Comparison of ENCODE assay signal across 9 cellular contexts in the genomic region with DNA sequence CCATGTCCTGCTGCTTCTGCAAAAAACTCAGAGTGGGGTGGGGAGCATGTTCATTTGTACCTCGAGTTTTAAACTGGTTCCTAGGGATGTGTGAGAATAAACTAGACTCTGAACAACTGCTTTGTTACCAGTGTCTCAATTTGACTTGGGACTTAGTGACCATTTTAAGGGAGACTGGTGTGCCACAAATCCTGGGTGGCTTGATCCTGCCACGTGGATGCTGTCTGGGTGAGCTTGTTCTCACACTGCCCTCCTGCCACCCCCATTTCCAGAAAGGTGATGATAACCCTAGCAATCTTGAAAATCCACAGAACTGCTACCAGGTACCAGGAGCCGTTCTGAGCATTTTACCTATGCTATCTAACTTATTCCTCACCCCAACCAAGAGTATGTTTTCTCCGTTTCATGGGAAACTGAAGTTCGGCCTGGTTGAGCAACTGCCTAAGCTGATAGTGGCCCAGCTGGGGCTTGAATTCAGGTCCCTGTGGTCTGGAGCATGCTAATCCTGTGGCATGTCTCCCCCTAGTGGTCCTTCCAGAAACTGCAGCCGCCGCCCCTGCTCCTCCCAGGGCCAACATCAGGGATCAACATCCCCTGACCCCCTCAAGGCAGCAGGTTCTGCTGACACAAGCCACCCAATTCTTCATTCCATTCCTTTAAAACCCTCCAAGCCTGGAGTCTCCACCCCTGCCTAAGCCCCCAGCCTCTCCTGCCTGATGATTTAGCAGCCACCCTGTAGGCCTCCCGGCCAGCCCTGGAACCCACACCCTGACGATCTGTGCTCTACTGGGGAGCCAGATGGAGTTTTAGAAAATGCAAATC. TPM values are rescaled to one million over a fixed set of nuclear protein-coding genes. Genes with fewer than 3 reads are reported as not detected.
DNase-seq lines count a peak whose midpoint lies in the region; ATAC-seq and TF ChIP-seq lines count a peak whose summit lies in the region.
"Had no signal": no experiment of that assay in that cellular context is flagged by ENCODE, and none has a peak within 500 bp of the region (broad histone marks: within the 10 kb centered on the region; RNA-seq: fewer than 3 reads in every experiment).

No MANE protein-coding gene starts in this region.

- TF ChIP-seq POLR2A in spleen (IDR thresholded peaks at IDR 0.05) = no peak

- H3K9me3 ChIP-seq in spleen = no peaks in the 10 kb centered on the region

- TF ChIP-seq CTCF in KMS-11 (conservative IDR thresholded peaks at IDR 0.05; ENCODE audit: low read depth, low read length) (peak; percentile 99), spleen (IDR thresholded peaks at IDR 0.05 in 8 of 11, conservative IDR thresholded peaks at IDR 0.05 in 3 of 11) (peak; percentile 83 to 98 (median 97))

- H3K4me3 ChIP-seq in KMS-11 (IDR thresholded peaks at IDR 0.05; ENCODE audit: insufficient read depth, low read depth, low read length) (no peak overlapping the region), spleen (no peak overlapping the region)

- H3K27ac Mint-ChIP-seq in T-helper 2 cell treated with Interferon-gamma antibody and Interleukin-4, amounts not matched to agents 5 μg/mL and 100 μg/mL, for 36 hours = peak overlapping the region; percentile 44

- no peaks in the 10 kb centered on the region for H3K36me3 Mint-ChIP-seq in T-helper 2 cell treated with Interferon-gamma antibody and Interleukin-4, amounts not matched to agents 5 μg/mL and 100 μg/mL, for 36 hours (ENCODE audit: low read depth)

- no peak overlapping the region for H3K4me3 Mint-ChIP-seq in T-helper 2 cell treated with Interferon-gamma antibody and Interleukin-4, amounts not matched to agents 5 μg/mL and 100 μg/mL, for 36 hours

- H3K27me3 ChIP-seq in KMS-11 (ENCODE audit: insufficient read depth, low read depth) (no peaks in the 10 kb centered on the region), spleen (replicated peaks in 1 of 7) (peaks cover 0 to 4% (median 0%) of the 10 kb centered on the region in 7 donors)

- H3K36me3 ChIP-seq in KMS-11 (ENCODE audit: insufficient read depth) = no peaks in the 10 kb centered on the region
- H3K36me3 ChIP-seq in spleen = no peaks in the 10 kb centered on the region

- peak; percentile 62 for ATAC-seq in GM21360 (IDR thresholded peaks at IDR 0.05; ENCODE audit: unreplicated experiment)
- ATAC-seq in HG03196 (IDR thresholded peaks at IDR 0.05; ENCODE audit: unreplicated experiment) = no peak

- intact Hi-C loops in spleen (cut with DNase I; ENCODE audit: low total_unique reads) = no loop called here

- no peaks in the 10 kb centered on the region for H3K9me3 Mint-ChIP-seq in T-helper 2 cell treated with Interferon-gamma antibody and Interleukin-4, amounts not matched to agents 5 μg/mL and 100 μg/mL, for 36 hours

- H3K79me2 ChIP-seq in KMS-11 (ENCODE audit: insufficient read depth, low read depth) = no peaks in the 10 kb centered on the region

- no peak overlapping the region; the same call in 1 of the 2 replicates for H3K4me2 ChIP-seq in KMS-11

- DNase-seq in D341Med (ENCODE audit: low spot score) (peak; percentile 84), anterior cingulate cortex (lab: John Stamatoyannopoulos, UW) (peak in 49 of 58 donors; percentile 8 to 83 (median 31)), hippocampal formation (lab: John Stamatoyannopoulos, UW) (peak; percentile 4 to 48), spleen (peak; percentile 92)
- DNase-seq in T-helper 2 cell treated with Interferon-gamma antibody and Interleukin-4, amounts not matched to agents 5 μg/mL and 100 μg/mL, for 36 hours (ENCODE audit: low spot score) = peak; percentile 70

- no peak overlapping the region for H3K9ac ChIP-seq in KMS-11

- no peaks in the 10 kb centered on the region for H3K27me3 Mint-ChIP-seq in T-helper 2 cell treated with Interferon-gamma antibody and Interleukin-4, amounts not matched to agents 5 μg/mL and 100 μg/mL, for 36 hours (ENCODE audit: low read depth)

- 34 to 47% (median 36%) methylated on average over 9 of the region's 9 CpGs for WGBS in spleen, 5 donors

- H4K20me1 ChIP-seq in KMS-11 (ENCODE audit: insufficient read depth) = no peaks in the 10 kb centered on the region

- H3K4me1 Mint-ChIP-seq in T-helper 2 cell treated with Interferon-gamma antibody and Interleukin-4, amounts not matched to agents 5 μg/mL and 100 μg/mL, for 36 hours (ENCODE audit: low read depth) = peaks cover 57% of the 10 kb centered on the region

- H3K27ac ChIP-seq in KMS-11 (no peak overlapping the region), spleen (no peak overlapping the region)

- no peak overlapping the region for H2AFZ ChIP-seq in KMS-11 (ENCODE audit: low read depth)

- H3K4me1 ChIP-seq in KMS-11 (ENCODE audit: low read depth, poor library complexity, severe bottlenecking) (peaks cover 14% of the 10 kb centered on the region), spleen (peaks cover 0 to 17% (median 5%) of the 10 kb centered on the region in 6 donors)

RNA-seq across cellular contexts. Expression of a gene that starts 2.8 kb away (rescaled TPM):
- not detected for total RNA-seq in spleen
- polyA plus RNA-seq in spleen = not detected
- polyA plus RNA-seq: esophagus had no signal

RNA-seq across cellular contexts. Expression of a gene that starts 10.3 kb away (rescaled TPM):
- total RNA-seq in spleen = not detected
- not detected for polyA plus RNA-seq in spleen

RNA-seq across cellular contexts. Expression of a gene that starts 51.8 kb away (rescaled TPM):
- total RNA-seq in spleen = 10 to 100 TPM in 1 of 7 donors, 1 to 10 TPM in 6; 3.1 to 18.4 (median 4.6) TPM
- polyA plus RNA-seq in spleen = 1 to 10 TPM in 2 of 3 donors, under 1 TPM in 1; 0.76 to 1.3 (median 1.3) TPM

Comparison
In these comparisons a context has a peak if more than half of its experiments do, and no peak if none do; other contexts are left out.
1. DNase-seq: peak in every context shown above with its lines; median percentile 92 in spleen; 84 in D341Med; 70 in T-helper 2 cell treated with Interferon-gamma antibody and Interleukin-4, amounts not matched to agents 5 μg/mL and 100 μg/mL, for 36 hours; 31 in anterior cingulate cortex; 26 in hippocampal formation.